ENCODE assay signal across 21 cellular contexts in genomic region chr2:176639016-176639343, GRCh38.
A peak's percentile ranks its signal among the peaks of the same experiment; 100 is the strongest.
DNase-seq lines count a peak whose midpoint lies in the region; ATAC-seq and TF ChIP-seq lines count a peak whose summit lies in the region.
"Had no signal": no experiment of that assay in that cellular context is flagged by ENCODE, and none has a peak within 500 bp of the region (broad histone marks: within the 10 kb centered on the region; RNA-seq: fewer than 3 reads in every experiment).

No MANE protein-coding gene starts in this region.

- peaks cover 24% of the 10 kb centered on the region for H3F3A ChIP-seq in SK-N-SH (replicated peaks; ENCODE audit: insufficient read depth)

- H3K9me3 Mint-ChIP-seq in nephron, result no peaks in the 10 kb centered on the region
- H3K9me3 Mint-ChIP-seq: CD8-positive, alpha-beta memory T cell had no signal

- H3K4me3 ChIP-seq in SK-N-SH (ENCODE audit: low read depth in 2 of 2, low read length in 1 of 2) (no peak overlapping the region), adipocyte (ENCODE audit: low read length) (peak overlapping the region; percentile 92), A673 (ENCODE audit: low read depth, low read length, poor library complexity, severe bottlenecking) (no peak overlapping the region)

- H3K4me1 Mint-ChIP-seq in nephron, result peaks cover 37% of the 10 kb centered on the region

- H3K27me3 ChIP-seq in SK-N-SH (ENCODE audit: insufficient read depth) (no peaks in the 10 kb centered on the region), adipocyte (replicated peaks; ENCODE audit: control insufficient read depth, insufficient read depth, low read length) (no peaks in the 10 kb centered on the region), A673 (replicated peaks; ENCODE audit: insufficient read depth, low read depth, low read length, poor library complexity) (no peaks in the 10 kb centered on the region)

- H3K9ac ChIP-seq in SK-N-SH (no peak overlapping the region), adipocyte (ENCODE audit: low read length) (peak overlapping the region; percentile 93)

- TF ChIP-seq EP300 in SK-N-SH (IDR thresholded peaks at IDR 0.05; ENCODE audit: borderline replicate concordance in 1 of 2, low read depth in 1 of 2, low read length in 1 of 2), result no peak

- H3K9me3 ChIP-seq in SK-N-SH, result no peaks in the 10 kb centered on the region
- H3K9me3 ChIP-seq in adipocyte (ENCODE audit: control insufficient read depth, low read length), result no peaks in the 10 kb centered on the region
- H3K9me3 ChIP-seq in A673 (ENCODE audit: low read depth, low read length, poor library complexity, severe bottlenecking), result no peaks in the 10 kb centered on the region

- ATAC-seq in SK-N-SH treated with all-trans-retinoic acid at 6 μM for 48 hours (no peak), HG03135 (IDR thresholded peaks at IDR 0.05; ENCODE audit: unreplicated experiment) (no peak)
- ATAC-seq: Panc1 had no signal

- WGBS in SK-N-SH (ENCODE audit: low lambda C conversion rate), result 91% methylated on average over 7 of the region's 7 CpGs

- POLR2A ChIA-PET in SK-N-SH (lab: Yijun Ruan, JAX) (interaction anchor here (0.8 to 3.4 kb wide), 7 partner anchors 13 to 516 kb away, joined by 3 to 45 read pairs (median 19); partner anchors contain the start of genes HOXD8 and HOXD9), A673 (lab: Charles Lee; ENCODE audit: low non-redundant PET) (no interaction called here)

- H3K27ac ChIP-seq in SK-N-SH (ENCODE audit: low read depth in 2 of 2, low read length in 1 of 2), result peak overlapping the region in 1 of 2 experiments; percentile 81; a peak in 2 of 4 replicates
- H3K27ac ChIP-seq in A673 (ENCODE audit: low read depth, low read length, poor library complexity, severe bottlenecking), result no peak overlapping the region
- H3K27ac ChIP-seq: 22Rv1, C4-2B had no signal

- H3K4me1 ChIP-seq in SK-N-SH (ENCODE audit: control insufficient read depth in 1 of 2, insufficient read depth in 2 of 2, low read depth in 1 of 2, low read length in 1 of 2), result peaks cover 29 to 33% of the 10 kb centered on the region in 2 experiments; a peak in 3 of 4 replicates
- peaks cover 39% of the 10 kb centered on the region for H3K4me1 ChIP-seq in adipocyte (ENCODE audit: control insufficient read depth, insufficient read depth, low read length)
- peaks cover 42% of the 10 kb centered on the region for H3K4me1 ChIP-seq in A673 (ENCODE audit: insufficient read depth, low read length, poor library complexity, severe bottlenecking)

- peaks cover 24% of the 10 kb centered on the region for H3K79me2 ChIP-seq in SK-N-SH (ENCODE audit: insufficient read depth)

- DNase-seq in SK-N-SH, result no peak
- DNase-seq in adipocyte (ENCODE audit: low read depth), result no peak
- no peak for DNase-seq in A673 (ENCODE audit: low spot score)
- DNase-seq in GM03348 (ENCODE audit: low spot score), result no peak
- no peak for DNase-seq in head of caudate nucleus
- DNase-seq: Calu3; CD8-positive, alpha-beta memory T cell; KG1; NCI-H1092 treated with DMSO at 0.1 percent for 48 hours; NCI-H146; NCI-H2029 treated with DMSO at 0.1 percent for 48 hours; NCI-H2171; NCI-H345; NCI-H774; NK-92 treated with Interleukin-12 subunit alpha and Interleukin-12 subunit beta, amount 100 ng/mL, for 24 hours had no signal

- no peak for TF ChIP-seq CTCF in SK-N-SH (IDR thresholded peaks at IDR 0.05)
- no peak for TF ChIP-seq CTCF in nephron (IDR thresholded peaks at IDR 0.05; ENCODE audit: unreplicated experiment in 3 of 3)
- TF ChIP-seq CTCF in A673 (conservative IDR thresholded peaks at IDR 0.05; ENCODE audit: low read depth, low read length), result no peak

- H3K27ac Mint-ChIP-seq in nephron, result peak overlapping the region; percentile 46 to 62 (median 55)

- H3K4me3 Mint-ChIP-seq in nephron, result peak overlapping the region; percentile 49 to 76 (median 53)

- BruUV-seq in A673 (replicated peaks; lab: Mats Ljungman, UMichigan), result no TSS peak

- H3K9me2 ChIP-seq in SK-N-SH, result no peaks in the 10 kb centered on the region

- peak overlapping the region; percentile 90; the same call in 1 of the 2 replicates for H3K4me2 ChIP-seq in SK-N-SH

- H2AFZ ChIP-seq in SK-N-SH (ENCODE audit: low read depth), result no peak overlapping the region

- peaks cover 69% of the 10 kb centered on the region for H3K27me3 Mint-ChIP-seq in nephron (ENCODE audit: low read depth)

- no peaks in the 10 kb centered on the region for H3K36me3 ChIP-seq in SK-N-SH (replicated peaks in 1 of 2; ENCODE audit: control insufficient read depth in 1 of 2, insufficient read depth in 2 of 2, low read length in 1 of 2)
- H3K36me3 ChIP-seq in adipocyte (ENCODE audit: control insufficient read depth, insufficient read depth, low read length, severe bottlenecking), result no peaks in the 10 kb centered on the region
- no peaks in the 10 kb centered on the region for H3K36me3 ChIP-seq in A673 (ENCODE audit: insufficient read depth, low read length, poor library complexity, severe bottlenecking)

- H4K20me1 ChIP-seq in SK-N-SH (ENCODE audit: insufficient read depth), result no peaks in the 10 kb centered on the region

- intact Hi-C loops in A673 (cut with micrococcal nuclease; ENCODE audit: unreplicated experiment) (loop anchor here (2.0 to 5.0 kb wide), 4 partner anchors 87 to 512 kb away; no protein-coding TSS in a partner anchor), head of caudate nucleus (cut with DNase I) (loop anchor here (2.0 to 10.0 kb wide), 4 partner anchors 84 to 512 kb away; no protein-coding TSS in a partner anchor)

- CTCF ChIA-PET in SK-N-SH (lab: Yijun Ruan, JAX) (interaction anchor here (0.8 to 31.9 kb wide), 40 partner anchors 8 to 542 kb away, joined by 3 to 1047 read pairs (median 5); partner anchors contain the start of genes HOXD10, HOXD8 and HOXD9), A673 (lab: Charles Lee) (interaction anchor here (0.7 to 2.9 kb wide), 3 partner anchors 22 to 184 kb away, joined by 3 to 11 read pairs (median 9); no protein-coding TSS in a partner anchor)

- no peak for TF ChIP-seq RAD21 in SK-N-SH (IDR thresholded peaks at IDR 0.05; ENCODE audit: low read length)

- no peaks in the 10 kb centered on the region for H3K36me3 Mint-ChIP-seq in nephron (ENCODE audit: low read depth)
- H3K36me3 Mint-ChIP-seq: CD8-positive, alpha-beta memory T cell had no signal

TF ChIP-seq in SK-N-SH, 30 proteins besides CTCF, POLR2A, EP300 and RAD21 (continues in another document):
- TF ChIP-seq TCF12 (IDR thresholded peaks at IDR 0.05) (no peak), TEAD4 (IDR thresholded peaks at IDR 0.05; ENCODE audit: borderline replicate concordance, insufficient read depth) (no peak), RFX5 (IDR thresholded peaks at IDR 0.05; ENCODE audit: low read length) (no peak), FOXM1 (IDR thresholded peaks at IDR 0.05; ENCODE audit: low read depth) (no peak), FOXJ3 (CRISPR knock-in tag; IDR thresholded peaks at IDR 0.05) (no peak), ELF1 (IDR thresholded peaks at IDR 0.05) (no peak), CHD2 (IDR thresholded peaks at IDR 0.05; ENCODE audit: low read length, partially characterized antibody) (no peak), IRF3 (IDR thresholded peaks at IDR 0.05; ENCODE audit: low read depth, low read length) (no peak), NRF1 (IDR thresholded peaks at IDR 0.05; ENCODE audit: low read depth, low read length) (no peak)

TF ChIP-seq in SK-N-SH treated with all-trans-retinoic acid at 6 μM for 48 hours, 23 proteins besides CTCF, POLR2A, EP300 and RAD21:
- TF ChIP-seq PATZ1 (CRISPR knock-in tag; IDR thresholded peaks at IDR 0.05; ENCODE audit: borderline replicate concordance) (no peak), ZNF70 (CRISPR knock-in tag; IDR thresholded peaks at IDR 0.05) (no peak), ZNF8 (CRISPR knock-in tag; IDR thresholded peaks at IDR 0.05) (no peak), ZC3H10 (CRISPR knock-in tag; IDR thresholded peaks at IDR 0.05) (no peak), SNAI2 (CRISPR knock-in tag; IDR thresholded peaks at IDR 0.05) (no peak), ISL1 (CRISPR knock-in tag; IDR thresholded peaks at IDR 0.05) (no peak), ARNTL (CRISPR knock-in tag; IDR thresholded peaks at IDR 0.05; ENCODE audit: borderline replicate concordance, low read depth) (no peak), RARB (CRISPR knock-in tag; IDR thresholded peaks at IDR 0.05) (no peak), ZNF565 (CRISPR knock-in tag; conservative IDR thresholded peaks at IDR 0.05; ENCODE audit: low read depth) (no peak), PPARA (CRISPR knock-in tag; IDR thresholded peaks at IDR 0.05; ENCODE audit: borderline replicate concordance) (no peak), ZFP30 (CRISPR knock-in tag; IDR thresholded peaks at IDR 0.05) (no peak), TOX (CRISPR knock-in tag; IDR thresholded peaks at IDR 0.05; ENCODE audit: borderline replicate concordance) (no peak)
